ENCODE assay signal across 16 cellular contexts in genomic region chr3:4989649-4989966, GRCh38. TPM values are rescaled to one million over a fixed set of nuclear protein-coding genes. Genes with fewer than 3 reads are reported as not detected.
DNase-seq lines count a peak whose midpoint lies in the region; ATAC-seq and TF ChIP-seq lines count a peak whose summit lies in the region.
"Had no signal": no experiment of that assay in that cellular context is flagged by ENCODE, and none has a peak within 500 bp of the region (broad histone marks: within the 10 kb centered on the region; RNA-seq: fewer than 3 reads in every experiment).

No MANE protein-coding gene starts in this region.

- no TSS peak for BruUV-seq in HCT116 (replicated peaks; lab: Mats Ljungman, UMichigan)

- H4K20me1 ChIP-seq in HCT116 (ENCODE audit: insufficient read depth) (no peaks in the 10 kb centered on the region), Karpas-422 (ENCODE audit: insufficient read depth, low read depth, low read length) (no peaks in the 10 kb centered on the region)

- H3K4me2 ChIP-seq in HCT116 (ENCODE audit: low read length) (peak overlapping the region; percentile 37), Karpas-422 (ENCODE audit: low read depth, low read length, poor library complexity, severe bottlenecking) (no peak overlapping the region)

- CTCF ChIA-PET in HCT116 (lab: Charles Lee) = no interaction called here

- intact Hi-C loops in HCT116 (cut with micrococcal nuclease) = no loop called here

- H3K79me2 ChIP-seq in ACC112 (ENCODE audit: control insufficient read depth, insufficient read depth, low read length, unreplicated experiment) (peaks cover under 1% of the 10 kb centered on the region), HCT116 (ENCODE audit: insufficient read depth, low read length) (no peaks in the 10 kb centered on the region), Karpas-422 (ENCODE audit: low read length) (no peaks in the 10 kb centered on the region)

- H3K27ac ChIP-seq in ACC112 (ENCODE audit: low read depth, low read length) (peak overlapping the region; percentile 71), HCT116 (ENCODE audit: low read depth, low read length) (no peak overlapping the region; the same call in 1 of the 2 replicates), rectal smooth muscle tissue (ENCODE audit: low read depth, low read length) (peak overlapping the region; percentile 42), Karpas-422 (ENCODE audit: low read length) (no peak overlapping the region)
- H3K27ac ChIP-seq: neutrophil had no signal

- H3K9ac ChIP-seq in HCT116 (ENCODE audit: low read length) (peak overlapping the region; percentile 32), rectal smooth muscle tissue (ENCODE audit: low read length) (no peak overlapping the region), Karpas-422 (ENCODE audit: low read length) (no peak overlapping the region)

- H3K36me3 ChIP-seq in ACC112 (ENCODE audit: insufficient read depth, low read length) = no peaks in the 10 kb centered on the region
- no peaks in the 10 kb centered on the region for H3K36me3 ChIP-seq in HCT116 (ENCODE audit: control insufficient read depth in 1 of 2, insufficient read depth in 2 of 2, low read length in 2 of 2)
- no peaks in the 10 kb centered on the region for H3K36me3 ChIP-seq in rectal smooth muscle tissue (ENCODE audit: control insufficient read depth, insufficient read depth, low read length)
- H3K36me3 ChIP-seq in Karpas-422 (ENCODE audit: insufficient read depth, low read length) = no peaks in the 10 kb centered on the region
- H3K36me3 ChIP-seq: BE2C, neutrophil had no signal

- RAD21 ChIA-PET in HCT116 (lab: Charles Lee; ENCODE audit: low non-redundant PET in 1 of 2, low total read pairs in 2 of 2, uncharacterized antibody in 2 of 2, unreplicated experiment in 2 of 2) = no interaction called here

- H3K4me1 ChIP-seq in ACC112 (ENCODE audit: control insufficient read depth, insufficient read depth, low read length, unreplicated experiment) (peaks cover 58% of the 10 kb centered on the region), HCT116 (ENCODE audit: control insufficient read depth in 1 of 2, insufficient read depth in 2 of 2, low read length in 2 of 2) (peaks cover 55 to 86% of the 10 kb centered on the region in 2 experiments), rectal smooth muscle tissue (ENCODE audit: control insufficient read depth, insufficient read depth, low read length) (peaks cover 10% of the 10 kb centered on the region), Karpas-422 (ENCODE audit: low read length) (peaks cover 6% of the 10 kb centered on the region; the same call in 1 of the 2 replicates)

- H3K9me2 ChIP-seq in HCT116 (ENCODE audit: insufficient read depth) (no peaks in the 10 kb centered on the region), Karpas-422 (replicated peaks; ENCODE audit: insufficient read depth, low read length) (no peaks in the 10 kb centered on the region)

- no peak for TF ChIP-seq CTCF in HCT116 (IDR thresholded peaks at IDR 0.05 in 2 of 3, conservative IDR thresholded peaks at IDR 0.05 in 1 of 3; ENCODE audit: borderline replicate concordance in 1 of 3, insufficient read depth in 1 of 3, low read depth in 2 of 3, low read length in 2 of 3)

- H3K27me3 ChIP-seq in ACC112 (ENCODE audit: insufficient read depth, low read length) = no peaks in the 10 kb centered on the region
- H3K27me3 ChIP-seq in HCT116 (ENCODE audit: insufficient read depth, low read length) = no peaks in the 10 kb centered on the region
- no peaks in the 10 kb centered on the region for H3K27me3 ChIP-seq in rectal smooth muscle tissue (ENCODE audit: control insufficient read depth, insufficient read depth, low read length)
- H3K27me3 ChIP-seq in Karpas-422 (ENCODE audit: low read length) = no peaks in the 10 kb centered on the region
- H3K27me3 ChIP-seq: BE2C, neutrophil had no signal

- DNase-seq in HCT116 (ENCODE audit: low read depth, low spot score) (no peak), erythroblast (lab: John Stamatoyannopoulos, UW) (no peak), cerebellum (ENCODE audit: low spot score) (no peak), Karpas-422 (no peak)
- no peak for DNase-seq in stimulated activated CD4-positive, alpha-beta T cell treated with anti-CD3 and anti-CD28 coated beads, Interleukin-4, amount 100 ng/mL, for 24 hours
- DNase-seq: activated T-cell treated with anti-CD3 and anti-CD28 coated beads for 4 hours; amniotic stem cell; BE2C; effector CD4-positive, alpha-beta T cell; EL; NCI-H187; NCI-H748 treated with DMSO at 0.1 percent for 48 hours had no signal

- ATAC-seq in HCT116 = no peak
- ATAC-seq in GM21447 (IDR thresholded peaks at IDR 0.05; ENCODE audit: unreplicated experiment) = no peak

- POLR2A ChIA-PET in HCT116 (lab: Charles Lee) = no interaction called here

- TF ChIP-seq RAD21 in HCT116 (IDR thresholded peaks at IDR 0.05; ENCODE audit: low read depth) = no peak

- H2AFZ ChIP-seq in ACC112 (ENCODE audit: low read length, unreplicated experiment) (peak overlapping the region; percentile 47), HCT116 (ENCODE audit: low read depth, low read length, poor library complexity, severe bottlenecking) (peak overlapping the region; percentile 19), Karpas-422 (ENCODE audit: low read length) (no peak overlapping the region)

- H3K9me3 ChIP-seq in HCT116 (ENCODE audit: control insufficient read depth in 1 of 2, insufficient read depth in 1 of 2, low read depth in 1 of 2, low read length in 2 of 2) (no peaks in the 10 kb centered on the region), Karpas-422 (ENCODE audit: low read length) (no peaks in the 10 kb centered on the region)
- H3K9me3 ChIP-seq: BE2C, neutrophil had no signal

- no peak for TF ChIP-seq POLR2A in HCT116 (IDR thresholded peaks at IDR 0.05; ENCODE audit: borderline replicate concordance, extremely low read depth, insufficient read depth, insufficient read length)
- peak; percentile 17 for TF ChIP-seq POLR2A in erythroblast (IDR thresholded peaks at IDR 0.05; ENCODE audit: low read length)

- H3K4me3 ChIP-seq in ACC112 (ENCODE audit: low read depth, low read length) = no peak overlapping the region
- H3K4me3 ChIP-seq in HCT116 (replicated peaks in 1 of 2; ENCODE audit: low read depth in 1 of 2, low read length in 2 of 2) = no peak overlapping the region
- H3K4me3 ChIP-seq in rectal smooth muscle tissue (ENCODE audit: low read length) = no peak overlapping the region
- H3K4me3 ChIP-seq in Karpas-422 (ENCODE audit: low read length) = no peak overlapping the region

TF ChIP-seq in HCT116, 20 proteins besides CTCF, POLR2A, EP300 and RAD21:
- no peak for TF ChIP-seq MAX (IDR thresholded peaks at IDR 0.05)
- TF ChIP-seq EGR1 (IDR thresholded peaks at IDR 0.05; ENCODE audit: low read depth) = no peak
- no peak for TF ChIP-seq JUND (IDR thresholded peaks at IDR 0.05)
- no peak for TF ChIP-seq ZFX (IDR thresholded peaks at IDR 0.05)
- TF ChIP-seq ELF1 (IDR thresholded peaks at IDR 0.05; ENCODE audit: borderline replicate concordance, low read depth) = no peak
- no peak for TF ChIP-seq ZNF274 (IDR thresholded peaks at IDR 0.05; ENCODE audit: low read depth, low read length)
- no peak for TF ChIP-seq FOSL1 (IDR thresholded peaks at IDR 0.05; ENCODE audit: low read depth)
- TF ChIP-seq CBX3 (IDR thresholded peaks at IDR 0.05; ENCODE audit: low read depth) = no peak
- no peak for TF ChIP-seq SP1 (IDR thresholded peaks at IDR 0.05; ENCODE audit: low read depth)
- TF ChIP-seq YY1 (IDR thresholded peaks at IDR 0.05; ENCODE audit: extremely low read depth, insufficient replicate concordance, low read depth, low read length) = no peak
- no peak for TF ChIP-seq ATF3 (IDR thresholded peaks at IDR 0.05)

RNA-seq across cellular contexts. Expression of gene BHLHE40, which starts 10.4 kb away (rescaled TPM):
- 81.6 TPM for total RNA-seq in HCT116 (2021; ENCODE audit: unreplicated experiment)
- 129 and 166 TPM in 2 replicates for polyA plus RNA-seq in HCT116 (2012)
- 6.5 TPM for total RNA-seq in cerebellum
- total RNA-seq in Karpas-422 (2014; rRNA removed; shearing (Covaris generic); ENCODE audit: low replicate concordance) = 0.36 and 0.86 TPM in 2 replicates

Comparison
In these comparisons a context has a peak if more than half of its experiments do, and no peak if none do; other contexts are left out.
1. H3K27ac ChIP-seq: peak in ACC112 (single experiment) and rectal smooth muscle tissue (single experiment); none in HCT116 (single experiment) and Karpas-422 (single experiment).
2. RNA of gene BHLHE40, which starts 10.4 kb away (total RNA-seq): 81.6 TPM in HCT116 (single experiment); 6.5 TPM in cerebellum (single experiment) and 0.36 to 0.86 TPM in Karpas-422; every median in the first group is over 10 times any median in the second.